In the genomic region with DNA sequence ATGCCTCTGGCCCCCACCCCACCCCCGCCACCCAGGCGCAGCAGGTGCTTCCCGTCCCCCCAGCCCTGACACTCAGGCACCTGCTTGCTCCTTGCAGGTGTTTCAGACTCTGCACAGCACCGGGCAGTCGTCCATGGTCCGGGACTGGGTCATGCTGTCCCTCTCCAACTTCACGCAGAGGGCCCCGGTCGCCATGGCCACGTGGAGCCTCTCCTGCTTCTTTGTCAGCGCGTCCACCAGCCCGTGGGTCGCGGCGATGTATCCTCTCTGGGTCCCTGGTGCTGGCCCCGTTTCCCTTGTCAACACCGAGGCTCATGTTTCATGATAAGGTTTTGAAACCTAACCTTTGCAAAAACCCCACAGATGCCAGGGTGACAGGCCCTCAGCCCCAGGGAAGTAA, we compare ENCODE assay signal across 19 cellular contexts. TPM values are rescaled to one million over a fixed set of nuclear protein-coding genes. Genes with fewer than 3 reads are reported as not detected.
"Had no signal": no experiment of that assay in that cellular context is flagged by ENCODE, and none has a peak within 500 bp of the region (broad histone marks: within the 10 kb centered on the region; RNA-seq: fewer than 3 reads in every experiment).

No MANE protein-coding gene starts in this region.

- H3K4me3 Mint-ChIP-seq: dendritic cell treated with granulocyte-macrophage colony-stimulating factor and Interleukin-4, amounts not matched to agents 40 ng/mL and 50 ng/mL, for 4 days; effector memory CD8-positive, alpha-beta T cell; naive B cell; nephron had no signal

- H3K27me3 ChIP-seq: esophagus squamous epithelium, gastroesophageal sphincter, right atrium auricular region, tibial artery, upper lobe of left lung, uterus had no signal

- H3K4me1 ChIP-seq: right atrium auricular region, tibial artery, upper lobe of left lung had no signal

- DNase-seq: effector memory CD8-positive, alpha-beta T cell; esophagus squamous epithelium; foreskin fibroblast; glutamatergic neuron; islet precursor cell; mesendoderm; naive B cell; small intestine; stimulated activated CD4-positive, alpha-beta T cell treated with anti-CD3 and anti-CD28 coated beads, Interleukin-12 subunit alpha, Interleukin-12 subunit beta, amount 100 ng/mL, for 4 hours; stimulated activated naive CD8-positive, alpha-beta T cell treated with anti-CD3 and anti-CD28 coated beads, Interleukin-15, Interleukin-2, amounts not matched to agents 100 U/mL and 50 U/mL, for 24 hours; tibial artery; uterus had no signal

- FAIRE-seq: colon, small intestine had no signal

- H3K27ac ChIP-seq: esophagus squamous epithelium, gastroesophageal sphincter, right atrium auricular region, tibial artery, upper lobe of left lung, uterus had no signal

- H3K27me3 Mint-ChIP-seq: dendritic cell treated with granulocyte-macrophage colony-stimulating factor and Interleukin-4, amounts not matched to agents 40 ng/mL and 50 ng/mL, for 4 days; effector memory CD8-positive, alpha-beta T cell; naive B cell had no signal

- H3K27ac Mint-ChIP-seq: dendritic cell treated with granulocyte-macrophage colony-stimulating factor and Interleukin-4, amounts not matched to agents 40 ng/mL and 50 ng/mL, for 4 days; nephron had no signal

- H3K9me3 Mint-ChIP-seq: dendritic cell treated with granulocyte-macrophage colony-stimulating factor and Interleukin-4, amounts not matched to agents 40 ng/mL and 50 ng/mL, for 4 days; effector memory CD8-positive, alpha-beta T cell; naive B cell; nephron had no signal

- H3K9me3 ChIP-seq: esophagus squamous epithelium, gastroesophageal sphincter, right atrium auricular region, tibial artery, upper lobe of left lung, uterus had no signal

- ATAC-seq: effector memory CD8-positive, alpha-beta T cell; gastroesophageal sphincter; stimulated activated naive CD8-positive, alpha-beta T cell treated with anti-CD3 and anti-CD28 coated beads, Interleukin-15, Interleukin-2, amounts not matched to agents 100 U/mL and 50 U/mL, for 24 hours had no signal

- H3K4me3 ChIP-seq: esophagus squamous epithelium, gastroesophageal sphincter, right atrium auricular region, tibial artery, upper lobe of left lung, uterus had no signal

- H3K36me3 ChIP-seq: uterus had no signal

RNA-seq across cellular contexts. Expression of gene MSANTD1, which starts 10.2 kb away (rescaled TPM):
- total RNA-seq: epithelial cell of proximal tubule, right atrium auricular region had no signal
